In genomic region chr2:230934291-230935131, GRCh38 we compare ENCODE assay signal across 15 cellular contexts. TPM values are rescaled to one million over a fixed set of nuclear protein-coding genes. Genes with fewer than 3 reads are reported as not detected.
"Had no signal": no experiment of that assay in that cellular context is flagged by ENCODE, and none has a peak within 500 bp of the region (broad histone marks: within the 10 kb centered on the region; RNA-seq: fewer than 3 reads in every experiment).

No MANE protein-coding gene starts in this region.

- H3K79me2 ChIP-seq: parathyroid adenoma had no signal

- FAIRE-seq: astrocyte, frontal cortex, keratinocyte had no signal

- H3K4me3 Mint-ChIP-seq: activated CD8-positive, alpha-beta T cell treated with anti-CD3 and anti-CD28 coated beads, Interleukin-2, amount 10 ng/mL, durations not matched to agents 7 days and 5 days; memory B cell; nephron progenitor cell had no signal

- H3K4me3 ChIP-seq: heart right ventricle, left lung, skin epidermis, tibial artery had no signal

- H3K9ac ChIP-seq: parathyroid adenoma had no signal

- H3K4me1 ChIP-seq: parathyroid adenoma, tibial artery had no signal

- DNase-seq: activated CD8-positive, alpha-beta T cell treated with anti-CD3 and anti-CD28 coated beads, Interleukin-2, amount 10 ng/mL, durations not matched to agents 7 days and 5 days; activated naive CD4-positive, alpha-beta T cell; heart right ventricle; left lung; retina; stimulated activated CD4-positive, alpha-beta T cell treated with anti-CD3 and anti-CD28 coated beads, Interleukin-4, amount 100 ng/mL, for 4 hours; tibial artery had no signal

- H3K36me3 ChIP-seq: heart right ventricle, left lung, tibial artery had no signal

- H3K27ac Mint-ChIP-seq: activated CD8-positive, alpha-beta T cell treated with anti-CD3 and anti-CD28 coated beads, Interleukin-2, amount 10 ng/mL, durations not matched to agents 7 days and 5 days; memory B cell had no signal

- H3K4me1 Mint-ChIP-seq: memory B cell had no signal

- H3K27ac ChIP-seq: heart right ventricle, left lung, parathyroid adenoma, skin epidermis, tibial artery had no signal

- H3K9me3 ChIP-seq: tibial artery had no signal

- H2AFZ ChIP-seq: parathyroid adenoma had no signal

- ATAC-seq: activated CD8-positive, alpha-beta T cell treated with anti-CD3 and anti-CD28 coated beads, Interleukin-2, amount 10 ng/mL, durations not matched to agents 7 days and 5 days; heart right ventricle; left lung had no signal

RNA-seq across cellular contexts. Expression of gene GPR55, which starts 9.5 kb away (rescaled TPM):
- total RNA-seq: astrocyte, fibroblast of lung, frontal cortex had no signal
- polyA plus RNA-seq: fibroblast of lung, keratinocyte had no signal
